In genomic region chr10:21532694-21533576, GRCh38 we compare ENCODE assay signal across 8 cellular contexts. TPM values are rescaled to one million over a fixed set of nuclear protein-coding genes. Genes with fewer than 3 reads are reported as not detected.
A peak's percentile ranks its signal among the peaks of the same experiment; 100 is the strongest.
DNase-seq lines count a peak whose midpoint lies in the region; ATAC-seq and TF ChIP-seq lines count a peak whose summit lies in the region.

No MANE protein-coding gene starts in this region.

- H3K9me3 ChIP-seq in iPS-15b (ENCODE audit: control insufficient read depth, insufficient read depth, low read length) = no peaks in the 10 kb centered on the region
- no peaks in the 10 kb centered on the region for H3K9me3 ChIP-seq in stomach

- no peaks in the 10 kb centered on the region for H3K9me3 Mint-ChIP-seq in activated CD8-positive, alpha-beta memory T cell treated with anti-CD3 and anti-CD28 coated beads, Interleukin-2, amount 10 ng/mL, durations not matched to agents 7 days and 5 days (ENCODE audit: low read depth)
- H3K9me3 Mint-ChIP-seq in activated B cell treated with CpG ODN at 0.5 μM for 24 hours = no peaks in the 10 kb centered on the region

- H3K36me3 ChIP-seq in iPS-15b (ENCODE audit: control insufficient read depth, insufficient read depth, low read length) (no peaks in the 10 kb centered on the region), stomach (peaks cover 0 to 15% (median 11%) of the 10 kb centered on the region in 4 donors)

- H3K27me3 Mint-ChIP-seq in activated CD8-positive, alpha-beta memory T cell treated with anti-CD3 and anti-CD28 coated beads, Interleukin-2, amount 10 ng/mL, durations not matched to agents 7 days and 5 days = peaks cover 14% of the 10 kb centered on the region
- peaks cover 7% of the 10 kb centered on the region for H3K27me3 Mint-ChIP-seq in activated B cell treated with CpG ODN at 0.5 μM for 24 hours

- H3K36me3 Mint-ChIP-seq in activated CD8-positive, alpha-beta memory T cell treated with anti-CD3 and anti-CD28 coated beads, Interleukin-2, amount 10 ng/mL, durations not matched to agents 7 days and 5 days = peaks cover 6% of the 10 kb centered on the region
- H3K36me3 Mint-ChIP-seq in activated B cell treated with CpG ODN at 0.5 μM for 24 hours (ENCODE audit: low read depth) = peaks cover 10% of the 10 kb centered on the region

- H3K9ac ChIP-seq in iPS-15b (ENCODE audit: low read depth, low read length) = peak overlapping the region; percentile 87

- WGBS in stomach, 5 donors = 15 to 22% (median 19%) methylated on average over 17 of the region's 17 CpGs

- no peak for TF ChIP-seq EP300 in stomach (IDR thresholded peaks at IDR 0.05)

- DNase-seq in activated CD8-positive, alpha-beta memory T cell treated with anti-CD3 and anti-CD28 coated beads, Interleukin-2, amount 10 ng/mL, durations not matched to agents 7 days and 5 days = no peak
- DNase-seq in activated CD8-positive, alpha-beta memory T cell treated with anti-CD3 and anti-CD28 coated beads for 24 hours = no peak
- DNase-seq in activated B cell treated with CpG ODN at 0.5 μM for 24 hours = no peak
- DNase-seq in stomach = no peak
- no peak for DNase-seq in GM10266 (ENCODE audit: extremely low spot score)

- H3K4me3 Mint-ChIP-seq in activated CD8-positive, alpha-beta memory T cell treated with anti-CD3 and anti-CD28 coated beads, Interleukin-2, amount 10 ng/mL, durations not matched to agents 7 days and 5 days = peak overlapping the region; percentile 85
- H3K4me3 Mint-ChIP-seq in activated B cell treated with CpG ODN at 0.5 μM for 24 hours = peak overlapping the region; percentile 90

- POLR2A ChIA-PET in activated B cell treated with CpG ODN at 0.5 μM for 24 hours (lab: Charles Lee) = interaction anchor here (0.7 to 1.5 kb wide), 11 partner anchors 15 to 904 kb away, joined by 3 to 5 read pairs (median 4); partner anchors contain the start of genes COMMD3 and DNAJC1

- no peak for TF ChIP-seq POLR2A in stomach (IDR thresholded peaks at IDR 0.05)

- H3K4me3 ChIP-seq in iPS-15b (ENCODE audit: low read depth, low read length) (peak overlapping the region; percentile 63), stomach (peak overlapping the region; percentile 86 to 95 (median 88))

- peak overlapping the region; percentile 94 to 100 (median 98) for H3K27ac ChIP-seq in stomach

- intact Hi-C loops in activated B cell treated with CpG ODN at 0.5 μM for 24 hours (cut with micrococcal nuclease) (loop anchor here (1.0 to 10.0 kb wide), 5 partner anchors 8 to 1189 kb away; partner anchors contain the start of gene SKIDA1), stomach (cut with DNase I; ENCODE audit: low total_unique reads) (no loop called here)

- peak overlapping the region; percentile 93 for H3K27ac Mint-ChIP-seq in activated CD8-positive, alpha-beta memory T cell treated with anti-CD3 and anti-CD28 coated beads, Interleukin-2, amount 10 ng/mL, durations not matched to agents 7 days and 5 days
- H3K27ac Mint-ChIP-seq in activated B cell treated with CpG ODN at 0.5 μM for 24 hours = peak overlapping the region; percentile 92

- TF ChIP-seq CTCF in activated B cell treated with CpG ODN at 0.5 μM for 24 hours (IDR thresholded peaks at IDR 0.05) = no peak
- no peak for TF ChIP-seq CTCF in stomach (IDR thresholded peaks at IDR 0.05)
- TF ChIP-seq CTCF in GM10266 (IDR thresholded peaks at IDR 0.05; ENCODE audit: control insufficient read depth, insufficient read depth, low read depth, missing control alignments) = no peak

- H3K4me1 Mint-ChIP-seq in activated CD8-positive, alpha-beta memory T cell treated with anti-CD3 and anti-CD28 coated beads, Interleukin-2, amount 10 ng/mL, durations not matched to agents 7 days and 5 days = peaks cover 26% of the 10 kb centered on the region
- H3K4me1 Mint-ChIP-seq in activated B cell treated with CpG ODN at 0.5 μM for 24 hours = peaks cover 21% of the 10 kb centered on the region

- CTCF ChIA-PET in activated CD8-positive, alpha-beta memory T cell treated with anti-CD3 and anti-CD28 coated beads, Interleukin-2, amount 10 ng/mL, durations not matched to agents 7 days and 5 days (lab: Charles Lee) = interaction anchor here (1.0 to 1.9 kb wide), 6 partner anchors 13 to 37 kb away, joined by 3 to 5 read pairs (median 4); no protein-coding TSS in a partner anchor
- CTCF ChIA-PET in activated B cell treated with CpG ODN at 0.5 μM for 24 hours (lab: Charles Lee) = no interaction called here

- H3K4me1 ChIP-seq in iPS-15b (ENCODE audit: control insufficient read depth, insufficient read depth, low read length) = peaks cover 18% of the 10 kb centered on the region
- peaks cover 15 to 50% (median 33%) of the 10 kb centered on the region in 4 donors for H3K4me1 ChIP-seq in stomach

- H3K27me3 ChIP-seq in iPS-15b (ENCODE audit: control insufficient read depth, insufficient read depth, low read length) = no peaks in the 10 kb centered on the region
- no peaks in the 10 kb centered on the region for H3K27me3 ChIP-seq in stomach

- ATAC-seq in activated CD8-positive, alpha-beta memory T cell treated with anti-CD3 and anti-CD28 coated beads, Interleukin-2, amount 10 ng/mL, durations not matched to agents 7 days and 5 days = peak; percentile 4
- peak; percentile 1 for ATAC-seq in HG02884 (IDR thresholded peaks at IDR 0.05; ENCODE audit: unreplicated experiment)
- no peak for ATAC-seq in activated B cell treated with CpG ODN at 0.5 μM for 24 hours (ENCODE audit: low read depth)
- no peak for ATAC-seq in GM18520 (IDR thresholded peaks at IDR 0.05; ENCODE audit: unreplicated experiment)

RNA-seq across cellular contexts. Expression of gene MLLT10, which starts 1.1 kb away (rescaled TPM):
- total RNA-seq in activated CD8-positive, alpha-beta memory T cell treated with anti-CD3 and anti-CD28 coated beads, Interleukin-2, amount 10 ng/mL, durations not matched to agents 7 days and 5 days = 10 to 100 TPM; 42.2 to 65.2 TPM
- 40.6 and 48.7 TPM in 2 replicates for total RNA-seq in activated B cell treated with CpG ODN at 0.5 μM for 24 hours
- 10 to 100 TPM; 22.2 to 76.9 (median 34.4) TPM for total RNA-seq in stomach
- 10 to 100 TPM; 12.8 to 22.1 (median 13.7) TPM for polyA plus RNA-seq in stomach

RNA-seq across cellular contexts. Expression of gene SKIDA1, which starts 7.5 kb away (rescaled TPM):
- total RNA-seq in activated CD8-positive, alpha-beta memory T cell treated with anti-CD3 and anti-CD28 coated beads, Interleukin-2, amount 10 ng/mL, durations not matched to agents 7 days and 5 days = under 1 TPM; 0.26 to 0.29 TPM
- total RNA-seq in activated B cell treated with CpG ODN at 0.5 μM for 24 hours (0.60 TPM in 1 of 2 replicates, not detected in the other), stomach (1 to 10 TPM in 2 of 5 donors, under 1 TPM in 2, not detected in 1; under 0.01 to 2.7 (median 0.95) TPM)
- polyA plus RNA-seq in stomach = under 1 TPM; 0.06 to 0.45 (median 0.15) TPM

Comparison
In these comparisons a context has a peak if more than half of its experiments do, and no peak if none do; other contexts are left out.
1. ATAC-seq: peak in activated CD8-positive, alpha-beta memory T cell treated with anti-CD3 and anti-CD28 coated beads, Interleukin-2, amount 10 ng/mL, durations not matched to agents 7 days and 5 days (single experiment) and HG02884 (single experiment); none in activated B cell treated with CpG ODN at 0.5 μM for 24 hours (single experiment) and GM18520 (single experiment).